In the genomic region with DNA sequence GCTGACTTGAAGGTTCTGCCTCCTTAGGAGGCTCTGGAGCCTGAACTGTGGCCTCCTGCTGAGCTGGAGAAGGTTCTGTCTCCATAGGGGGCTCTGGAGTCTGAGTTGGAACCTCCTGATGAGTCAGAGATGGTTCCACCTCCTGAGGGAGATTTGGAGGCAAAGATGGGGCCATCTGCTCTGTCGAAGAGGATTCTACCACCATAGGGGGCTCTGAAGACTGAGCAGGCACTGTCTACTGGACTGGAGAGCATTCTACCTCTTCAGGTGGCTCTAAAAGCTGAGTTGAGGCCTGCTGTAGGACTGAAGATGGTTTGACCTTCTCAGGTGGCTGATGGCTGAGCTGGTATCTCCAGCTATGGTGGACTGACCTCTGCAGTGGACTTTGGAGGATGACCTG, we compare ENCODE assay signal across 2 cellular contexts.
TF ChIP-seq lines count a peak whose summit lies in the region.

No MANE protein-coding gene starts in this region.

TF ChIP-seq in K562, 482 proteins besides CTCF, POLR2A, EP300 and RAD21 (continues in another document):
- TF ChIP-seq SAFB2 (IDR thresholded peaks at IDR 0.05; ENCODE audit: borderline replicate concordance, low read depth, low read length, severe bottlenecking) (no peak), NR3C1 (CRISPR knock-in tag; IDR thresholded peaks at IDR 0.05) (no peak), ZNF785 (CRISPR knock-in tag; IDR thresholded peaks at IDR 0.05) (no peak), NFRKB (IDR thresholded peaks at IDR 0.05; ENCODE audit: low read depth) (no peak), E2F6 (IDR thresholded peaks at IDR 0.05; ENCODE audit: borderline replicate concordance in 1 of 2, extremely low read depth in 1 of 2, insufficient read depth in 1 of 2, insufficient read length in 1 of 2, low read depth in 1 of 2, low read length in 1 of 2, poor library complexity in 1 of 2, severe bottlenecking in 1 of 2) (peak in 1 of 2 experiments; percentile 64), MGA (IDR thresholded peaks at IDR 0.05) (0 out of 2 replicates have a peak, but pooled peaks have one; percentile 27), EHMT2 (IDR thresholded peaks at IDR 0.05) (peak; percentile 51; the same call in 1 of the 2 replicates)

TF ChIP-seq in SK-N-SH treated with all-trans-retinoic acid at 6 μM for 48 hours, 23 proteins besides CTCF, POLR2A, EP300 and RAD21:
- TF ChIP-seq CREB5 (CRISPR knock-in tag; IDR thresholded peaks at IDR 0.05; ENCODE audit: low read depth) (no peak), RARB (CRISPR knock-in tag; IDR thresholded peaks at IDR 0.05) (no peak), ZNF565 (CRISPR knock-in tag; conservative IDR thresholded peaks at IDR 0.05; ENCODE audit: low read depth) (no peak)
TF ChIP-seq in SK-N-SH treated with all-trans-retinoic acid at 6 μM for 48 hours: peak in this region for 0.
